Comparison of ENCODE assay signal across 18 cellular contexts in genomic region chr16:57593021-57593420, GRCh38. TPM values are rescaled to one million over a fixed set of nuclear protein-coding genes. Genes with fewer than 3 reads are reported as not detected.
DNase-seq lines count a peak whose midpoint lies in the region; ATAC-seq and TF ChIP-seq lines count a peak whose summit lies in the region.
"Had no signal": no experiment of that assay in that cellular context is flagged by ENCODE, and none has a peak within 500 bp of the region (broad histone marks: within the 10 kb centered on the region; RNA-seq: fewer than 3 reads in every experiment).

No MANE protein-coding gene starts in this region.

- intact Hi-C loops in natural killer cell (cut with micrococcal nuclease), result loop anchor here (2.0 to 5.0 kb wide), 3 partner anchors 16 to 144 kb away; partner anchors contain the start of gene KATNB1

- peaks cover 29% of the 10 kb centered on the region for H3K4me1 ChIP-seq in DND-41 (ENCODE audit: insufficient read depth, low read length)

- peaks cover 12% of the 10 kb centered on the region for H3K9me3 ChIP-seq in DND-41 (ENCODE audit: insufficient read depth, low read length, severe bottlenecking)

- peaks cover 26% of the 10 kb centered on the region for H3K36me3 Mint-ChIP-seq in activated naive CD8-positive, alpha-beta T cell treated with anti-CD3 and anti-CD28 coated beads for 36 hours
- H3K36me3 Mint-ChIP-seq in natural killer cell, result peaks cover 29% of the 10 kb centered on the region
- H3K36me3 Mint-ChIP-seq: CD14-positive monocyte had no signal

- H3K27ac Mint-ChIP-seq in activated naive CD8-positive, alpha-beta T cell treated with anti-CD3 and anti-CD28 coated beads for 36 hours, result peak overlapping the region; percentile 91
- peak overlapping the region; percentile 94 to 97 for H3K27ac Mint-ChIP-seq in natural killer cell
- H3K27ac Mint-ChIP-seq: progenitor cell of endocrine pancreas; stimulated activated memory B cell treated with anti-CD40 and anti-IgM and Interleukin-4, amounts not matched to agents 10 μg/mL and 1 μg/mL and 100 μg/mL, for 72 hours had no signal

- peaks cover 47% of the 10 kb centered on the region for H3K4me1 Mint-ChIP-seq in activated naive CD8-positive, alpha-beta T cell treated with anti-CD3 and anti-CD28 coated beads for 36 hours
- peaks cover 76 to 84% of the 10 kb centered on the region in 2 donors for H3K4me1 Mint-ChIP-seq in natural killer cell

- DNase-seq in NK-92 treated with Interleukin-12 subunit alpha and Interleukin-12 subunit beta, amount 100 ng/mL, for 24 hours (lab: John Stamatoyannopoulos, UW), result peak; percentile 57
- DNase-seq in NK-92 (lab: John Stamatoyannopoulos, UW; ENCODE audit: unreplicated experiment), result no peak
- no peak for DNase-seq in DND-41
- no peak for DNase-seq in activated naive CD8-positive, alpha-beta T cell treated with anti-CD3 and anti-CD28 coated beads for 36 hours
- DNase-seq in natural killer cell, result no peak
- no peak for DNase-seq in SIG-M5 (lab: John Stamatoyannopoulos, UW)
- DNase-seq: anterior cingulate cortex, foreskin fibroblast, NCI-H2107, NCI-H526 treated with DMSO at 0.1 percent for 48 hours, trophoblast cell had no signal

- H3K27me3 ChIP-seq in DND-41 (ENCODE audit: insufficient read depth, low read length, poor library complexity), result no peaks in the 10 kb centered on the region
- H3K27me3 ChIP-seq: left lung had no signal

- TF ChIP-seq CTCF in DND-41 (IDR thresholded peaks at IDR 0.05; ENCODE audit: borderline replicate concordance, extremely low read depth, low read length, poor library complexity, severe bottlenecking) (no peak), natural killer cell (IDR thresholded peaks at IDR 0.05) (no peak)

- H2AFZ ChIP-seq in DND-41 (ENCODE audit: low read depth, low read length), result peak overlapping the region; percentile 44; the same call in 1 of the 2 replicates

- H3K79me2 ChIP-seq in DND-41 (ENCODE audit: insufficient read depth, low read length), result no peaks in the 10 kb centered on the region

- peak overlapping the region; percentile 48 for H3K4me2 ChIP-seq in DND-41 (ENCODE audit: insufficient read depth, low read length)

- no peaks in the 10 kb centered on the region for H3K36me3 ChIP-seq in DND-41 (ENCODE audit: insufficient read depth, low read length)
- H3K36me3 ChIP-seq: left lung had no signal

- peak overlapping the region; percentile 93 for H3K27ac ChIP-seq in DND-41 (ENCODE audit: low read length)
- H3K27ac ChIP-seq: 22Rv1 had no signal

- H3K4me3 ChIP-seq in DND-41 (ENCODE audit: low read depth in 1 of 2, low read length in 2 of 2), result 0 out of 4 replicates have a peak overlapping the region, but pooled peaks of 1 of the 2 experiments have one; percentile 19
- H3K4me3 ChIP-seq: left lung had no signal

- H3K27me3 Mint-ChIP-seq in activated naive CD8-positive, alpha-beta T cell treated with anti-CD3 and anti-CD28 coated beads for 36 hours, result no peaks in the 10 kb centered on the region
- no peaks in the 10 kb centered on the region for H3K27me3 Mint-ChIP-seq in natural killer cell (ENCODE audit: low read depth in 2 of 2)

- peak overlapping the region; percentile 80 for H3K4me3 Mint-ChIP-seq in activated naive CD8-positive, alpha-beta T cell treated with anti-CD3 and anti-CD28 coated beads for 36 hours
- H3K4me3 Mint-ChIP-seq in natural killer cell, result peak overlapping the region; percentile 82
- H3K4me3 Mint-ChIP-seq: stimulated activated memory B cell treated with anti-CD40 and anti-IgM and Interleukin-4, amounts not matched to agents 10 μg/mL and 1 μg/mL and 100 μg/mL, for 72 hours had no signal

- H3K9ac ChIP-seq in DND-41 (ENCODE audit: low read depth, low read length), result peak overlapping the region; percentile 3; the same call in 1 of the 2 replicates

- H4K20me1 ChIP-seq in DND-41 (ENCODE audit: insufficient read depth, low read length), result no peaks in the 10 kb centered on the region

- peaks cover 16% of the 10 kb centered on the region for H3K9me3 Mint-ChIP-seq in activated naive CD8-positive, alpha-beta T cell treated with anti-CD3 and anti-CD28 coated beads for 36 hours
- peaks cover 2 to 9% of the 10 kb centered on the region in 2 donors for H3K9me3 Mint-ChIP-seq in natural killer cell

- ATAC-seq in DND-41 (ENCODE audit: insufficient read depth, low read depth) (no peak), natural killer cell (no peak), HG03378 (IDR thresholded peaks at IDR 0.05; ENCODE audit: unreplicated experiment) (no peak), GM21447 (IDR thresholded peaks at IDR 0.05; ENCODE audit: unreplicated experiment) (no peak)
- ATAC-seq: left lung had no signal

RNA-seq across cellular contexts. Expression of gene ADGRG1, which starts 35.4 kb away (rescaled TPM):
- total RNA-seq in activated naive CD8-positive, alpha-beta T cell treated with anti-CD3 and anti-CD28 coated beads for 36 hours, result 1 to 10 TPM; 2.8 to 3.0 TPM
- 100 to 1,000 TPM; 830 to 949 (median 858) TPM for total RNA-seq in natural killer cell

RNA-seq across cellular contexts. Expression of gene ADGRG5, which starts 50.6 kb away (rescaled TPM):
- total RNA-seq in activated naive CD8-positive, alpha-beta T cell treated with anti-CD3 and anti-CD28 coated beads for 36 hours, result 1 to 10 TPM; 1.3 to 1.4 TPM
- 100 to 1,000 TPM in 1 of 3 donors, 10 to 100 TPM in 2; 83.2 to 118 (median 94.5) TPM for total RNA-seq in natural killer cell

RNA-seq across cellular contexts. Expression of gene CCDC102A, which starts 56.6 kb away (rescaled TPM):
- total RNA-seq in activated naive CD8-positive, alpha-beta T cell treated with anti-CD3 and anti-CD28 coated beads for 36 hours, result 10 to 100 TPM in 1 of 2 experiments, 1 to 10 TPM in 1; 8.7 to 10.2 TPM
- total RNA-seq in natural killer cell, result 10 to 100 TPM; 15.5 to 24.4 (median 17.1) TPM

Comparison
In these comparisons a context has a peak if more than half of its experiments do, and no peak if none do; other contexts are left out.
1. RNA of gene ADGRG1, which starts 35.4 kb away (total RNA-seq): 830 to 949 TPM in natural killer cell; 2.8 to 3.0 TPM in activated naive CD8-positive, alpha-beta T cell treated with anti-CD3 and anti-CD28 coated beads for 36 hours; every median in the first group is over 100 times any median in the second.
2. RNA of gene ADGRG5, which starts 50.6 kb away (total RNA-seq): 83.2 to 118 TPM in natural killer cell; 1.3 to 1.4 TPM in activated naive CD8-positive, alpha-beta T cell treated with anti-CD3 and anti-CD28 coated beads for 36 hours; every median in the first group is over 10 times any median in the second.